In the genomic region with DNA sequence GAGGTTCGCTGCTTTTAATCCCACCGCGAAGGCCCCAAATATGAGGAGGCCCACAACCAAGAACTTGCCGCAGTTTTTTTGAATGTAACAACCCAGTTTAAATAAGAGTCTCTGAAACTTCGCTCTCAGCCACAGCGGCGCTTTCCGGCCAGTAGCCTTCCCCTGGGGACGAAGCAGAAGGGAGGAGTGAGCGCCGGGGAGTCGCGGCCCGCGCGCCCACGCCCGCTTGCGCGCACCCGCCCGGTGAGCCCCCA, we compare ENCODE assay signal across 8 cellular contexts. TPM values are rescaled to one million over a fixed set of nuclear protein-coding genes. Genes with fewer than 3 reads are reported as not detected.
A peak's percentile ranks its signal among the peaks of the same experiment; 100 is the strongest.
DNase-seq lines count a peak whose midpoint lies in the region; ATAC-seq and TF ChIP-seq lines count a peak whose summit lies in the region.

No MANE protein-coding gene starts in this region.

- H3K36me3 ChIP-seq in neural progenitor cell = no peaks in the 10 kb centered on the region

- H3K9me3 ChIP-seq in neural progenitor cell (ENCODE audit: low read depth) = no peaks in the 10 kb centered on the region

- no peak for TF ChIP-seq CTCF in fibroblast of mammary gland (conservative IDR thresholded peaks at IDR 0.05; ENCODE audit: control insufficient read depth, insufficient read depth, low read depth, low read length)
- TF ChIP-seq CTCF in neural progenitor cell (IDR thresholded peaks at IDR 0.05) = no peak

- H3K27ac ChIP-seq in neural progenitor cell = peak overlapping the region; percentile 91

- H3K27me3 ChIP-seq in neural progenitor cell = no peaks in the 10 kb centered on the region

- DNase-seq in activated CD4-positive, alpha-beta T cell treated with anti-CD3 and anti-CD28 coated beads, Interleukin-2, amount 10 ng/mL, durations not matched to agents 24 days and 14 days = peak; percentile 73
- no peak for DNase-seq in activated CD4-positive, alpha-beta T cell treated with anti-CD3 and anti-CD28 coated beads for 1 hour
- peak; percentile 64 for DNase-seq in UCSD-AML1 (lab: John Stamatoyannopoulos, UW; ENCODE audit: unreplicated experiment)
- DNase-seq in fibroblast of mammary gland (ENCODE audit: low read depth) = peak; percentile 49
- no peak for DNase-seq in neural progenitor cell (ENCODE audit: low spot score)
- DNase-seq in NCI-H446 (lab: John Stamatoyannopoulos, UW) = no peak
- no peak for DNase-seq in DMS114 treated with DMSO at 0.1 percent for 48 hours (lab: John Stamatoyannopoulos, UW; ENCODE audit: unreplicated experiment)

- H3K27ac Mint-ChIP-seq in activated CD4-positive, alpha-beta T cell treated with anti-CD3 and anti-CD28 coated beads, Interleukin-2, amount 10 ng/mL, durations not matched to agents 24 days and 14 days = peak overlapping the region; percentile 45
- peak overlapping the region; percentile 89 for H3K27ac Mint-ChIP-seq in neural progenitor cell

- peaks cover 76% of the 10 kb centered on the region for H3K79me2 ChIP-seq in neural progenitor cell (ENCODE audit: low read depth)

- H3K9me3 Mint-ChIP-seq in activated CD4-positive, alpha-beta T cell treated with anti-CD3 and anti-CD28 coated beads, Interleukin-2, amount 10 ng/mL, durations not matched to agents 24 days and 14 days = no peaks in the 10 kb centered on the region
- no peaks in the 10 kb centered on the region for H3K9me3 Mint-ChIP-seq in neural progenitor cell

- ATAC-seq in HG03159 (IDR thresholded peaks at IDR 0.05; ENCODE audit: unreplicated experiment) = peak; percentile 20

- peak overlapping the region; percentile 69 for H3K9ac ChIP-seq in neural progenitor cell

- H4K20me1 ChIP-seq in neural progenitor cell (ENCODE audit: low read depth) = peaks cover 54% of the 10 kb centered on the region

- peaks cover 59% of the 10 kb centered on the region for H3K27me3 Mint-ChIP-seq in activated CD4-positive, alpha-beta T cell treated with anti-CD3 and anti-CD28 coated beads, Interleukin-2, amount 10 ng/mL, durations not matched to agents 24 days and 14 days
- peaks cover 3% of the 10 kb centered on the region for H3K27me3 Mint-ChIP-seq in neural progenitor cell (ENCODE audit: insufficient read depth, low read depth)

- H3K4me2 ChIP-seq in neural progenitor cell = peak overlapping the region; percentile 89

- no peaks in the 10 kb centered on the region for H3K36me3 Mint-ChIP-seq in activated CD4-positive, alpha-beta T cell treated with anti-CD3 and anti-CD28 coated beads, Interleukin-2, amount 10 ng/mL, durations not matched to agents 24 days and 14 days (ENCODE audit: low read depth)
- H3K36me3 Mint-ChIP-seq in neural progenitor cell = peaks cover 14% of the 10 kb centered on the region

- peak overlapping the region; percentile 92 for H3K4me3 Mint-ChIP-seq in activated CD4-positive, alpha-beta T cell treated with anti-CD3 and anti-CD28 coated beads, Interleukin-2, amount 10 ng/mL, durations not matched to agents 24 days and 14 days
- peak overlapping the region; percentile 99 for H3K4me3 Mint-ChIP-seq in neural progenitor cell

- H3K4me1 Mint-ChIP-seq in activated CD4-positive, alpha-beta T cell treated with anti-CD3 and anti-CD28 coated beads, Interleukin-2, amount 10 ng/mL, durations not matched to agents 24 days and 14 days = peaks cover 32% of the 10 kb centered on the region
- peaks cover 31% of the 10 kb centered on the region for H3K4me1 Mint-ChIP-seq in neural progenitor cell

- H3F3A ChIP-seq in neural progenitor cell (ENCODE audit: low read depth) = peaks cover 51% of the 10 kb centered on the region

- no peak overlapping the region for H2AFZ ChIP-seq in neural progenitor cell (replicated peaks)

- H3K4me1 ChIP-seq in neural progenitor cell = peaks cover 9% of the 10 kb centered on the region

- peak overlapping the region; percentile 82 for H3K4me3 ChIP-seq in fibroblast of mammary gland (ENCODE audit: control insufficient read depth, low read depth, low read length)
- peak overlapping the region; percentile 93 for H3K4me3 ChIP-seq in neural progenitor cell

- intact Hi-C loops in activated CD4-positive, alpha-beta T cell treated with anti-CD3 and anti-CD28 coated beads, Interleukin-2, amount 10 ng/mL, durations not matched to agents 24 days and 14 days (cut with micrococcal nuclease) = loop anchor here (5.0 kb wide), 2 partner anchors 511 to 711 kb away; no protein-coding TSS in a partner anchor

RNA-seq across cellular contexts. Expression of a gene that starts 10.4 kb away (rescaled TPM):
- 4.2 and 5.0 TPM in 2 replicates for total RNA-seq in activated CD4-positive, alpha-beta T cell treated with anti-CD3 and anti-CD28 coated beads, Interleukin-2, amount 10 ng/mL, durations not matched to agents 24 days and 14 days
- 23.0 and 24.5 TPM in 2 replicates for total RNA-seq in neural progenitor cell (ENCODE audit: low replicate concordance)

Comparison
In these comparisons a context has a peak if more than half of its experiments do, and no peak if none do; other contexts are left out.
1. DNase-seq: peak in activated CD4-positive, alpha-beta T cell treated with anti-CD3 and anti-CD28 coated beads, Interleukin-2, amount 10 ng/mL, durations not matched to agents 24 days and 14 days (single experiment), UCSD-AML1 (single experiment) and fibroblast of mammary gland (single experiment); none in activated CD4-positive, alpha-beta T cell treated with anti-CD3 and anti-CD28 coated beads for 1 hour (single experiment), neural progenitor cell (single experiment), NCI-H446 (0 of 2) and DMS114 treated with DMSO at 0.1 percent for 48 hours (single experiment).